ENCODE assay signal across 8 cellular contexts in the genomic region with DNA sequence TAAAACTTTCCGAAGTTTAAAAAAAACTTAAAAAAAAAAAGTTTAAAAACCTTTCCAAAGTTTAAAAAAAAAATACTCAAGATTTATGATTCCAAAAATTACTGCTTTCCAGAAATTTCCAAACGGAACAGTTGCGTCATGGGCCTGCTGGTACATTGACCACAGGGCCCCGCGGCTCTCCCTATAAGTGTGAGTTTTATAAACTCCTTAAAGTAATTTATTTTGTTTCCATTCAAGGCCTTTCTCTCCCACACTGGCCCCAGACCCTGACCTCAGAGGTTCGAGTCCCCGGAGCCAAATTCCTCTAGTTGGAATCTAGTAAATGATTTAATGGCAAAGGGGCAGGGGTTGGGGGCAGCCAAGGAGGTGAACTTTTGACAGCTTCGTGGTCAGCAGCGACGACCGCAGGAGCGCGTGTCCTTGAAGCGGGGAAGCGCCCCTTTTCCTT.
DNase-seq lines count a peak whose midpoint lies in the region; ATAC-seq and TF ChIP-seq lines count a peak whose summit lies in the region.

No MANE protein-coding gene starts in this region.

- no peak for TF ChIP-seq POLR2A in upper lobe of left lung (IDR thresholded peaks at IDR 0.05)

- peak overlapping the region; percentile 32 for H3K27ac ChIP-seq in mesenchymal stem cell (ENCODE audit: low read length, poor library complexity, severe bottlenecking)
- peak overlapping the region; percentile 74 to 88 (median 80) for H3K27ac ChIP-seq in upper lobe of left lung

- peak overlapping the region in 1 of 2 experiments; percentile 70 for H3K4me3 ChIP-seq in mesenchymal stem cell (ENCODE audit: insufficient read depth in 1 of 2, low read depth in 1 of 2, low read length in 2 of 2)
- peak overlapping the region in 3 of 4 donors; percentile 58 to 68 (median 67) for H3K4me3 ChIP-seq in upper lobe of left lung

- no peaks in the 10 kb centered on the region for H3K79me1 ChIP-seq in mesenchymal stem cell (replicated peaks; ENCODE audit: low read length, poor library complexity, severe bottlenecking)

- H2BK120ac ChIP-seq in mesenchymal stem cell (ENCODE audit: low read depth, low read length), result no peak overlapping the region

- H3K27me3 ChIP-seq in mesenchymal stem cell (ENCODE audit: control insufficient read depth in 1 of 2, insufficient read depth in 1 of 2, low read length in 2 of 2) (peaks cover 0 to 15% of the 10 kb centered on the region in 2 experiments), upper lobe of left lung (no peaks in the 10 kb centered on the region)

- no peak for TF ChIP-seq EP300 in upper lobe of left lung (IDR thresholded peaks at IDR 0.05)

- H4K91ac ChIP-seq in mesenchymal stem cell (ENCODE audit: low read length), result no peak overlapping the region

- no peak overlapping the region for H3K14ac ChIP-seq in mesenchymal stem cell (ENCODE audit: low read length in 2 of 2)

- H3K9ac ChIP-seq in mesenchymal stem cell (ENCODE audit: low read length), result peak overlapping the region; percentile 93

- TF ChIP-seq CTCF in chondrocyte (IDR thresholded peaks at IDR 0.05) (no peak), upper lobe of left lung (IDR thresholded peaks at IDR 0.05) (no peak)

- no peak for DNase-seq in activated naive CD4-positive, alpha-beta T cell treated with anti-CD3 and anti-CD28 coated beads, Interleukin-2, amount 10 ng/mL, durations not matched to agents 7 days and 5 days
- no peak for DNase-seq in activated naive CD4-positive, alpha-beta T cell treated with anti-CD3 and anti-CD28 coated beads, Interleukin-2, amount 50 U/mL, for 72 hours (ENCODE audit: low spot score in 2 of 2)
- DNase-seq in chondrocyte (ENCODE audit: low spot score) (no peak), mesenchymal stem cell (no peak), upper lobe of left lung (peak in 1 of 2 donors; percentile 26), NCI-H1105 (lab: John Stamatoyannopoulos, UW) (no peak), COLO668 (lab: John Stamatoyannopoulos, UW; ENCODE audit: unreplicated experiment) (no peak)

- H2AFZ ChIP-seq in mesenchymal stem cell (ENCODE audit: low read depth, low read length), result peak overlapping the region; percentile 57

- H3K4ac ChIP-seq in mesenchymal stem cell (ENCODE audit: low read depth in 1 of 2, low read length in 2 of 2), result no peak overlapping the region

- no peaks in the 10 kb centered on the region for H3K9me3 Mint-ChIP-seq in activated naive CD4-positive, alpha-beta T cell treated with anti-CD3 and anti-CD28 coated beads, Interleukin-2, amount 10 ng/mL, durations not matched to agents 7 days and 5 days
- no peaks in the 10 kb centered on the region for H3K9me3 Mint-ChIP-seq in activated naive CD4-positive, alpha-beta T cell treated with anti-CD3 and anti-CD28 coated beads, Interleukin-2, amount 50 U/mL, for 72 hours
- H3K9me3 Mint-ChIP-seq in chondrocyte (ENCODE audit: low read depth), result no peaks in the 10 kb centered on the region

- H3K4me3 Mint-ChIP-seq in activated naive CD4-positive, alpha-beta T cell treated with anti-CD3 and anti-CD28 coated beads, Interleukin-2, amount 10 ng/mL, durations not matched to agents 7 days and 5 days, result peak overlapping the region; percentile 74
- H3K4me3 Mint-ChIP-seq in chondrocyte (ENCODE audit: unreplicated experiment), result peak overlapping the region; percentile 80

- H3K9me3 ChIP-seq in mesenchymal stem cell (ENCODE audit: control insufficient read depth, low read length) (no peaks in the 10 kb centered on the region), upper lobe of left lung (no peaks in the 10 kb centered on the region)

- H3K23ac ChIP-seq in mesenchymal stem cell (ENCODE audit: low read length in 2 of 2), result no peak overlapping the region

- H3K18ac ChIP-seq in mesenchymal stem cell (ENCODE audit: low read depth in 1 of 2, low read length in 2 of 2), result peak overlapping the region in 1 of 2 experiments; percentile 34

- no peak overlapping the region for H2BK5ac ChIP-seq in mesenchymal stem cell (ENCODE audit: low read depth, low read length, poor library complexity, severe bottlenecking)

- H3K27me3 Mint-ChIP-seq in activated naive CD4-positive, alpha-beta T cell treated with anti-CD3 and anti-CD28 coated beads, Interleukin-2, amount 10 ng/mL, durations not matched to agents 7 days and 5 days, result peaks cover 71% of the 10 kb centered on the region
- H3K27me3 Mint-ChIP-seq in chondrocyte (ENCODE audit: low read depth), result no peaks in the 10 kb centered on the region

- H2AK5ac ChIP-seq in mesenchymal stem cell (ENCODE audit: low read length, severe bottlenecking), result no peak overlapping the region

- no peak for ATAC-seq in activated naive CD4-positive, alpha-beta T cell treated with anti-CD3 and anti-CD28 coated beads, Interleukin-2, amount 50 U/mL, for 72 hours
- ATAC-seq in upper lobe of left lung (ENCODE audit: low FRiP score in 2 of 2) (no peak), GM21447 (IDR thresholded peaks at IDR 0.05; ENCODE audit: unreplicated experiment) (no peak)

- no peaks in the 10 kb centered on the region for H3K36me3 Mint-ChIP-seq in activated naive CD4-positive, alpha-beta T cell treated with anti-CD3 and anti-CD28 coated beads, Interleukin-2, amount 10 ng/mL, durations not matched to agents 7 days and 5 days
- H3K36me3 Mint-ChIP-seq in activated naive CD4-positive, alpha-beta T cell treated with anti-CD3 and anti-CD28 coated beads, Interleukin-2, amount 50 U/mL, for 72 hours, result no peaks in the 10 kb centered on the region
- H3K36me3 Mint-ChIP-seq in chondrocyte (ENCODE audit: low read depth), result no peaks in the 10 kb centered on the region

- WGBS in mesenchymal stem cell, result 18% methylated on average over 11 of the region's 15 CpGs
- WGBS in upper lobe of left lung, 2 donors, result 20 to 22% methylated on average over 13 to 15 of the region's 15 CpGs

- peak overlapping the region; percentile 12 for H4K8ac ChIP-seq in mesenchymal stem cell (ENCODE audit: low read length)

- H3K36me3 ChIP-seq in mesenchymal stem cell (ENCODE audit: control insufficient read depth in 1 of 2, insufficient read depth in 2 of 2, low read depth in 1 of 2, low read length in 2 of 2), result no peaks in the 10 kb centered on the region
- no peaks in the 10 kb centered on the region for H3K36me3 ChIP-seq in upper lobe of left lung

- H3K27ac Mint-ChIP-seq in activated naive CD4-positive, alpha-beta T cell treated with anti-CD3 and anti-CD28 coated beads, Interleukin-2, amount 10 ng/mL, durations not matched to agents 7 days and 5 days, result no peak overlapping the region
- H3K27ac Mint-ChIP-seq in activated naive CD4-positive, alpha-beta T cell treated with anti-CD3 and anti-CD28 coated beads, Interleukin-2, amount 50 U/mL, for 72 hours, result peak overlapping the region in 1 of 2 donors; percentile 82
- H3K27ac Mint-ChIP-seq in chondrocyte (ENCODE audit: unreplicated experiment), result peak overlapping the region; percentile 98

- peak overlapping the region in 1 of 2 experiments; percentile 67 for H2BK12ac ChIP-seq in mesenchymal stem cell (ENCODE audit: low read length in 2 of 2)

- peaks cover 28% of the 10 kb centered on the region for H3K4me1 Mint-ChIP-seq in activated naive CD4-positive, alpha-beta T cell treated with anti-CD3 and anti-CD28 coated beads, Interleukin-2, amount 10 ng/mL, durations not matched to agents 7 days and 5 days
- H3K4me1 Mint-ChIP-seq in chondrocyte (ENCODE audit: low read depth), result peaks cover 24% of the 10 kb centered on the region

- CTCF ChIA-PET in activated naive CD4-positive, alpha-beta T cell treated with anti-CD3 and anti-CD28 coated beads, Interleukin-2, amount 10 ng/mL, durations not matched to agents 7 days and 5 days (lab: Charles Lee), result interaction anchor here (0.6 kb wide), 1 partner anchor 749 kb away, joined by 3 read pairs; no protein-coding TSS in a partner anchor

- peak overlapping the region; percentile 98 for H3K4me2 ChIP-seq in mesenchymal stem cell (ENCODE audit: low read length, poor library complexity, severe bottlenecking)

- H3K4me1 ChIP-seq in mesenchymal stem cell (ENCODE audit: control insufficient read depth, insufficient read depth, low read depth, low read length), result peaks cover 13% of the 10 kb centered on the region
- H3K4me1 ChIP-seq in upper lobe of left lung, result peaks cover 15 to 20% (median 17%) of the 10 kb centered on the region in 4 donors

- no peak overlapping the region for H2BK15ac ChIP-seq in mesenchymal stem cell (ENCODE audit: low read depth, poor library complexity, severe bottlenecking)
